Comparison of ENCODE assay signal across 22 cellular contexts in the genomic region with DNA sequence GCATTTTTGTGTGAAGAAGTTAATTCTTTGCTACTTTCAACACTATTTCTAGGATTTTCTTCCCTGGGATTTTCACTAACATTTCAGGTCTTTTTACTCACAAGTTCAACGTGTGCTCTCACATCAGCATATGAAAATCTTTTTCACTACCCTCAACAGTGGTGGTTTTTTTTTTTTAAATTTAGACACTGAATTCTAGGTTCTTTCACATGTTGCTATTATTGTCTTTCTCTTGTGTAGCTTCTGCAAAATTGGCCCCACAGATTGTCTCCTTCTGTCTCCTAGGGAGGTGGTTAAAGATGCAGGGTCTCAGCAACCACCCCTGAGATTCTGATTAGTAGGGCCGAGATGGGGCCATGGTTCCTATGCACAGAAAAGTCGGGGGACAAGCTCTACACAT.
"Had no signal": no experiment of that assay in that cellular context is flagged by ENCODE, and none has a peak within 500 bp of the region (broad histone marks: within the 10 kb centered on the region; RNA-seq: fewer than 3 reads in every experiment).

No MANE protein-coding gene starts in this region.

- H3K4me3 ChIP-seq: esophagus muscularis mucosa, gastrocnemius medialis, heart right ventricle, mucosa of descending colon, neural progenitor cell, ovary, right atrium auricular region, sigmoid colon, skin epidermis, testis, tibial nerve had no signal

- H3K36me3 ChIP-seq: esophagus muscularis mucosa, gastrocnemius medialis, heart right ventricle, neural progenitor cell, ovary, right atrium auricular region, sigmoid colon, tibial nerve had no signal

- H3K4me2 ChIP-seq: neural progenitor cell had no signal

- H3K9me3 ChIP-seq: esophagus muscularis mucosa, gastrocnemius medialis, heart right ventricle, mucosa of descending colon, ovary, right atrium auricular region, sigmoid colon, testis, tibial nerve had no signal

- H3K9ac ChIP-seq: neural progenitor cell had no signal

- H3K4me1 ChIP-seq: gastrocnemius medialis, heart right ventricle, right atrium auricular region, sigmoid colon, testis, tibial nerve had no signal

- ATAC-seq: gastrocnemius medialis; heart right ventricle; left lobe of liver; mucosa of descending colon; natural killer cell; stimulated activated naive B cell treated with anti-CD40 and anti-IgM and Interleukin-4, amounts not matched to agents 10 μg/mL and 1 μg/mL and 100 μg/mL, for 72 hours; stimulated activated naive CD8-positive, alpha-beta T cell treated with anti-CD3 and anti-CD28 coated beads, Interleukin-15, amount 100 ng/mL, for 72 hours had no signal

- H3K27me3 ChIP-seq: esophagus muscularis mucosa, gastrocnemius medialis, neural progenitor cell, ovary, right atrium auricular region, sigmoid colon, testis, tibial nerve had no signal

- H2AFZ ChIP-seq: neural progenitor cell had no signal

- DNase-seq: effector memory CD4-positive, alpha-beta T cell; gastrocnemius medialis; heart right ventricle; hypothalamus; islet precursor cell; mucosa of descending colon; natural killer cell; nucleus accumbens; ovary; sigmoid colon; stimulated activated CD4-positive, alpha-beta T cell treated with anti-CD3 and anti-CD28 coated beads, Interleukin-2, amount 100 ng/mL, for 24 hours; stimulated activated CD4-positive, alpha-beta T cell treated with anti-CD3 and anti-CD28 coated beads, Interleukin-4, amount 100 ng/mL, for 4 hours; stimulated activated naive B cell treated with anti-CD40 and anti-IgM and Interleukin-4, amounts not matched to agents 10 μg/mL and 1 μg/mL and 100 μg/mL, for 72 hours; stimulated activated naive CD8-positive, alpha-beta T cell treated with anti-CD3 and anti-CD28 coated beads, Interleukin-15, amount 100 ng/mL, for 72 hours; testis had no signal

- H3K27ac ChIP-seq: epithelial cell of prostate, esophagus muscularis mucosa, gastrocnemius medialis, heart right ventricle, neural progenitor cell, ovary, right atrium auricular region, sigmoid colon, skin epidermis, testis, tibial nerve had no signal
